31 cellular contexts compared by ENCODE assay signal in the genomic region with DNA sequence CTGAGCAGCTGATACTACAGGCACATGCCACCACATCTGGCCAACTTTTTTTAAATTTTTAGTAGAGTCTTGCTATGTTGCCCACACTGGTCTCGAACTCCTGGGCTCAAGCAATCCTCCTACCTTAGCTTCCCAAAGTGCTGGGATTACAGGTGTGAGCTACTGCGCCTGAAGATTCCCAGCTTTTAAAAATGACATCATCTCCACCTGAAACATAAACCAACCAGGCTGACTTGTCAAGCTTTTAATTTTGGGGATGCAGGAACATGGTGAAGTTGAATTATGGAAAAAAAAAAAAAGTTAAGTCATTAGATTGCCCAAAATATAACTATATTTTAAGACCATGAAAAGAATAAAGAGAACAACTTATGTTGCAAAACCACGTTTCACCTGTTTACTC.
"Had no signal": no experiment of that assay in that cellular context is flagged by ENCODE, and none has a peak within 500 bp of the region (broad histone marks: within the 10 kb centered on the region; RNA-seq: fewer than 3 reads in every experiment).

No MANE protein-coding gene starts in this region.

- FAIRE-seq: frontal cortex, TTC549 had no signal

- DNase-seq: activated CD4-positive, alpha-beta memory T cell treated with anti-CD3 and anti-CD28 coated beads, Interleukin-2, amount 10 ng/mL, durations not matched to agents 7 days and 5 days; activated CD4-positive, alpha-beta T cell treated with anti-CD3 and anti-CD28 coated beads for 1 hour; activated CD4-positive, alpha-beta T cell treated with anti-CD3 and anti-CD28 coated beads for 4 hours; activated CD4-positive, alpha-beta T cell treated with anti-CD3 and anti-CD28 coated beads, Interleukin-2, amount 10 ng/mL, durations not matched to agents 7 days and 5 days; activated CD4-positive, alpha-beta T cell treated with anti-CD3 and anti-CD28 coated beads, Interleukin-2, amount 50 U/mL, for 4 hours; activated CD8-positive, alpha-beta memory T cell treated with anti-CD3 and anti-CD28 coated beads, Interleukin-2, amount 50 U/mL, for 48 hours; activated gamma-delta T cell; activated naive CD4-positive, alpha-beta T cell; activated naive CD4-positive, alpha-beta T cell treated with anti-CD3 and anti-CD28 coated beads, Interleukin-2, amount 10 ng/mL, durations not matched to agents 7 days and 5 days; activated naive CD8-positive, alpha-beta T cell treated with anti-CD3 and anti-CD28 coated beads, Interleukin-2, amount 10 ng/mL, durations not matched to agents 7 days and 5 days; activated T-cell treated with anti-CD3 and anti-CD28 coated beads for 4 hours; activated T-cell treated with anti-CD3 and anti-CD28 coated beads, Interleukin-2, amount 50 U/mL, for 24 hours; activated T-cell treated with anti-CD3 and anti-CD28 coated beads, Interleukin-2, amount 50 U/mL, for 72 hours; central memory CD4-positive, alpha-beta T cell; cerebellar nuclear complex; colonic mucosa; dorsolateral prefrontal cortex; effector memory CD4-positive, alpha-beta T cell; endodermal cell; foreskin fibroblast; head of caudate nucleus; T-helper 2 cell had no signal

- H3K27ac ChIP-seq: ascending aorta, breast epithelium, cardiac muscle cell, colonic mucosa, dorsolateral prefrontal cortex, VCaP had no signal

- H3K27me3 ChIP-seq: ascending aorta, breast epithelium, cardiac muscle cell, colonic mucosa, dorsolateral prefrontal cortex had no signal

- ATAC-seq: activated naive CD4-positive, alpha-beta T cell treated with anti-CD3 and anti-CD28 coated beads, Interleukin-2, amount 50 U/mL, for 72 hours; activated T-cell treated with anti-CD3 and anti-CD28 coated beads, Interleukin-2, amount 50 U/mL, for 72 hours; esophagus mucosa; WTC11 had no signal

- H3K9me3 ChIP-seq: ascending aorta, breast epithelium, colonic mucosa had no signal

- H3K4me3 ChIP-seq: ascending aorta, breast epithelium, cardiac muscle cell, colonic mucosa, dorsolateral prefrontal cortex had no signal

- H3K4me1 ChIP-seq: ascending aorta, breast epithelium, colonic mucosa had no signal

- H3K36me3 ChIP-seq: ascending aorta, breast epithelium, cardiac muscle cell, colonic mucosa had no signal
